ENCODE assay signal across 30 cellular contexts in genomic region chr10:4914213-4914850, GRCh38.
"Had no signal": no experiment of that assay in that cellular context is flagged by ENCODE, and none has a peak within 500 bp of the region (broad histone marks: within the 10 kb centered on the region; RNA-seq: fewer than 3 reads in every experiment).

No MANE protein-coding gene starts in this region.

- H3K4me1 ChIP-seq: esophagus muscularis mucosa, gastroesophageal sphincter, heart right ventricle had no signal

- H3K36me3 ChIP-seq: brain microvascular endothelial cell, heart right ventricle had no signal

- H3K27ac ChIP-seq: brain microvascular endothelial cell, coronary artery, dorsolateral prefrontal cortex, esophagus muscularis mucosa, gastroesophageal sphincter, heart right ventricle had no signal

- H3K27me3 ChIP-seq: brain microvascular endothelial cell, dorsolateral prefrontal cortex, esophagus muscularis mucosa, gastroesophageal sphincter, heart right ventricle had no signal

- FAIRE-seq: astrocyte, bronchial epithelial cell had no signal

- H3K27ac Mint-ChIP-seq: activated CD4-positive, alpha-beta memory T cell treated with anti-CD3 and anti-CD28 coated beads, Interleukin-2, amount 10 ng/mL, durations not matched to agents 7 days and 5 days; activated CD4-positive, alpha-beta T cell treated with anti-CD3 and anti-CD28 coated beads, Interleukin-2, amount 10 ng/mL, durations not matched to agents 7 days and 5 days; activated naive CD8-positive, alpha-beta T cell; activated T-cell treated with anti-CD3 and anti-CD28 coated beads, Interleukin-2, amount 50 U/mL, for 24 hours; activated T-cell treated with anti-CD3 and anti-CD28 coated beads, Interleukin-2, amount 50 U/mL, for 72 hours; dendritic cell treated with granulocyte-macrophage colony-stimulating factor and Interleukin-4, amounts not matched to agents 40 ng/mL and 50 ng/mL, for 4 days; endodermal cell had no signal

- H3K4me3 Mint-ChIP-seq: activated CD4-positive, alpha-beta memory T cell treated with anti-CD3 and anti-CD28 coated beads, Interleukin-2, amount 10 ng/mL, durations not matched to agents 7 days and 5 days; activated CD4-positive, alpha-beta T cell treated with anti-CD3 and anti-CD28 coated beads, Interleukin-2, amount 10 ng/mL, durations not matched to agents 7 days and 5 days; activated naive CD8-positive, alpha-beta T cell; activated T-cell treated with anti-CD3 and anti-CD28 coated beads, Interleukin-2, amount 50 U/mL, for 24 hours; activated T-cell treated with anti-CD3 and anti-CD28 coated beads, Interleukin-2, amount 50 U/mL, for 72 hours; central memory CD8-positive, alpha-beta T cell; dendritic cell treated with granulocyte-macrophage colony-stimulating factor and Interleukin-4, amounts not matched to agents 40 ng/mL and 50 ng/mL, for 4 days; endodermal cell had no signal

- H3K9me3 Mint-ChIP-seq: activated CD4-positive, alpha-beta memory T cell treated with anti-CD3 and anti-CD28 coated beads, Interleukin-2, amount 10 ng/mL, durations not matched to agents 7 days and 5 days; central memory CD8-positive, alpha-beta T cell; dendritic cell treated with granulocyte-macrophage colony-stimulating factor and Interleukin-4, amounts not matched to agents 40 ng/mL and 50 ng/mL, for 4 days had no signal

- H3K4me3 ChIP-seq: coronary artery, dorsolateral prefrontal cortex, esophagus muscularis mucosa, gastroesophageal sphincter, heart right ventricle had no signal

- H3K4me1 Mint-ChIP-seq: activated CD4-positive, alpha-beta memory T cell treated with anti-CD3 and anti-CD28 coated beads, Interleukin-2, amount 10 ng/mL, durations not matched to agents 7 days and 5 days; activated CD4-positive, alpha-beta T cell treated with anti-CD3 and anti-CD28 coated beads, Interleukin-2, amount 10 ng/mL, durations not matched to agents 7 days and 5 days; central memory CD8-positive, alpha-beta T cell; endodermal cell had no signal

- H3K9me3 ChIP-seq: esophagus muscularis mucosa, gastroesophageal sphincter, heart right ventricle had no signal

- DNase-seq: activated CD4-positive, alpha-beta memory T cell treated with anti-CD3 and anti-CD28 coated beads, Interleukin-2, amount 10 ng/mL, durations not matched to agents 7 days and 5 days; activated CD4-positive, alpha-beta T cell treated with anti-CD3 and anti-CD28 coated beads for 1 hour; activated CD4-positive, alpha-beta T cell treated with anti-CD3 and anti-CD28 coated beads for 4 hours; activated CD4-positive, alpha-beta T cell treated with anti-CD3 and anti-CD28 coated beads, Interleukin-2, amount 10 ng/mL, durations not matched to agents 7 days and 5 days; activated CD4-positive, alpha-beta T cell treated with anti-CD3 and anti-CD28 coated beads, Interleukin-2, amount 50 U/mL, for 4 hours; activated CD8-positive, alpha-beta memory T cell treated with anti-CD3 and anti-CD28 coated beads, Interleukin-2, amount 50 U/mL, for 48 hours; activated gamma-delta T cell; activated naive CD4-positive, alpha-beta T cell; activated naive CD4-positive, alpha-beta T cell treated with anti-CD3 and anti-CD28 coated beads, Interleukin-2, amount 50 U/mL, for 16 hours; activated T-cell treated with anti-CD3 and anti-CD28 coated beads for 4 hours; activated T-cell treated with anti-CD3 and anti-CD28 coated beads, Interleukin-2, amount 50 U/mL, for 24 hours; activated T-cell treated with anti-CD3 and anti-CD28 coated beads, Interleukin-2, amount 50 U/mL, for 72 hours; amniotic stem cell; anterior cingulate cortex; brain microvascular endothelial cell; dorsolateral prefrontal cortex; effector memory CD4-positive, alpha-beta T cell; endodermal cell; erythroblast; foreskin melanocyte; heart right ventricle; T-helper 2 cell had no signal

- ATAC-seq: activated T-cell treated with anti-CD3 and anti-CD28 coated beads, Interleukin-2, amount 50 U/mL, for 72 hours; gastroesophageal sphincter; heart right ventricle had no signal

- H3K27me3 Mint-ChIP-seq: activated CD4-positive, alpha-beta memory T cell treated with anti-CD3 and anti-CD28 coated beads, Interleukin-2, amount 10 ng/mL, durations not matched to agents 7 days and 5 days; activated CD4-positive, alpha-beta T cell treated with anti-CD3 and anti-CD28 coated beads, Interleukin-2, amount 10 ng/mL, durations not matched to agents 7 days and 5 days; activated naive CD8-positive, alpha-beta T cell; activated T-cell treated with anti-CD3 and anti-CD28 coated beads, Interleukin-2, amount 50 U/mL, for 24 hours; dendritic cell treated with granulocyte-macrophage colony-stimulating factor and Interleukin-4, amounts not matched to agents 40 ng/mL and 50 ng/mL, for 4 days had no signal
